Comparison of ENCODE assay signal across 8 cellular contexts in genomic region chr1:15323351-15323988, GRCh38.
DNase-seq lines count a peak whose midpoint lies in the region; ATAC-seq and TF ChIP-seq lines count a peak whose summit lies in the region.

No MANE protein-coding gene starts in this region.

- CTCF ChIA-PET in T-cell (lab: Charles Lee), result interaction anchor here (0.5 to 3.4 kb wide), 12 partner anchors 10 to 1666 kb away, joined by 3 to 68 read pairs (median 4); no protein-coding TSS in a partner anchor

- POLR2A ChIA-PET in T-cell (lab: Charles Lee), result interaction anchor here in 1 of 2 donors (0.6 kb wide), 1 partner anchor 107 kb away, joined by 3 read pairs; no protein-coding TSS in a partner anchor

- H3K27me3 ChIP-seq in adrenal gland (no peaks in the 10 kb centered on the region), vagina (no peaks in the 10 kb centered on the region)

- peak overlapping the region in 4 of 5 donors; percentile 35 to 86 (median 82) for H3K27ac ChIP-seq in adrenal gland
- H3K27ac ChIP-seq in vagina, result no peak overlapping the region

- H3K36me3 ChIP-seq in adrenal gland (replicated peaks in 1 of 2), result no peaks in the 10 kb centered on the region
- H3K36me3 ChIP-seq in vagina, result no peaks in the 10 kb centered on the region

- H3K4me3 Mint-ChIP-seq in T-cell, result no peak overlapping the region

- H3K9me3 ChIP-seq in adrenal gland (replicated peaks in 1 of 3) (no peaks in the 10 kb centered on the region), vagina (no peaks in the 10 kb centered on the region)

- intact Hi-C loops in adrenal gland (cut with DNase I) (loop anchor here in 1 of 2 donors (5.0 kb wide), 1 partner anchor 179 kb away; no protein-coding TSS in a partner anchor), left cardiac atrium (cut with DNase I) (loop anchor here (1.0 to 10.0 kb wide), 3 partner anchors 107 to 181 kb away; no protein-coding TSS in a partner anchor), vagina (cut with DNase I) (loop anchor here (10.0 kb wide), 1 partner anchor 1351 kb away; no protein-coding TSS in a partner anchor)

- TF ChIP-seq CTCF in GM12872 (IDR thresholded peaks at IDR 0.05; ENCODE audit: insufficient read depth, low read depth, low read length) (peak; percentile 98), adrenal gland (IDR thresholded peaks at IDR 0.05) (peak; percentile 97 to 100 (median 98)), vagina (IDR thresholded peaks at IDR 0.05) (peak; percentile 98 to 99 (median 99))

- no peaks in the 10 kb centered on the region for H3K36me3 Mint-ChIP-seq in T-cell

- peak; percentile 68 for DNase-seq in NCI-H1048 (lab: John Stamatoyannopoulos, UW)
- peak; percentile 34 to 75 (median 67) for DNase-seq in T-cell
- peak; percentile 79 to 95 (median 87) for DNase-seq in adrenal gland
- peak; percentile 73 for DNase-seq in left cardiac atrium
- peak; percentile 30 for DNase-seq in pulmonary artery endothelial cell (ENCODE audit: low read depth, low spot score)
- no peak for DNase-seq in vagina (ENCODE audit: extremely low spot score in 2 of 2)

- 21 to 29% (median 27%) methylated on average over 12 to 15 of the region's 15 CpGs for WGBS in adrenal gland, 4 donors

- peaks cover 0 to 8% (median 6%) of the 10 kb centered on the region in 3 donors for H3K9me3 Mint-ChIP-seq in T-cell

- peak; percentile 70 to 87 (median 83) for ATAC-seq in T-cell (replicated peaks in 1 of 4)
- ATAC-seq in left cardiac atrium, result peak; percentile 85
- no peak for ATAC-seq in GM19395 (IDR thresholded peaks at IDR 0.05; ENCODE audit: unreplicated experiment)

- TF ChIP-seq POLR2A in adrenal gland (IDR thresholded peaks at IDR 0.05) (no peak), vagina (IDR thresholded peaks at IDR 0.05) (no peak)

- H3K4me1 Mint-ChIP-seq in T-cell, result peaks cover 0 to 5% (median 0%) of the 10 kb centered on the region in 3 donors

- H3K27me3 Mint-ChIP-seq in T-cell, result peaks cover 5 to 6% of the 10 kb centered on the region in 2 donors

- no peak overlapping the region for H3K27ac Mint-ChIP-seq in T-cell

- H3K4me1 ChIP-seq in adrenal gland (replicated peaks in 1 of 2), result peaks cover 7 to 18% of the 10 kb centered on the region in 2 donors
- peaks cover 23% of the 10 kb centered on the region for H3K4me1 ChIP-seq in vagina

- no peak overlapping the region for H3K4me3 ChIP-seq in adrenal gland
- H3K4me3 ChIP-seq in vagina, result no peak overlapping the region

Comparison
In these comparisons a context has a peak if more than half of its experiments do, and no peak if none do; other contexts are left out.
1. DNase-seq: peak in NCI-H1048 (single experiment), T-cell (34 of 34), adrenal gland (7 of 7), left cardiac atrium (single experiment) and pulmonary artery endothelial cell (single experiment); none in vagina (0 of 2).
2. Peak in every context shown above with its lines, with median percentiles within 50 percentile points of each other: CTCF ChIP-seq.